Comparison of ENCODE assay signal across 13 cellular contexts in the genomic region with DNA sequence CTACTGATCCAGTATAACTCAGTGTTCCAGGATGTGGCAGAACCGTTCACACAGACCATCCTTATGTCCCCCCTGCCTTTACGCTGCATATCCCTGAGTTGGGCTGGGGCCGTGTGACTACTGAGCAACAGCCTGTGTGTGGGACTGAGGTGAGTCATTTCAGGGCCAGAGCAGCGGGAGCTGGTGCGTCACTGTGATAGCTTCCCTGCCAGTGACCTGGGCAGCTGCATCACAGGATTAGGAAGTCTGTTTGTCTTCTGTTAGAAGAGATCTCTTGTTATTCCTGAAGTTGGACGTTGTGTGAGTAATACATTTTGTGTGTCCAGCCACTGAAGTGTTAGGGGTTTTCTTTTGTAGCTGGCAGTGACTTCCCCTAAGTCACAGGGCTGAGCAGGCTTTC. TPM values are rescaled to one million over a fixed set of nuclear protein-coding genes. Genes with fewer than 3 reads are reported as not detected.
DNase-seq lines count a peak whose midpoint lies in the region; FAIRE-seq and TF ChIP-seq lines count a peak whose summit lies in the region.
"Had no signal": no experiment of that assay in that cellular context is flagged by ENCODE, and none has a peak within 500 bp of the region (broad histone marks: within the 10 kb centered on the region; RNA-seq: fewer than 3 reads in every experiment).

No MANE protein-coding gene starts in this region.

- no peaks in the 10 kb centered on the region for H3K4me1 ChIP-seq in small intestine (ENCODE audit: control insufficient read depth in 2 of 2, insufficient read depth in 1 of 2, low read depth in 1 of 2, low read length in 1 of 2)
- H3K4me1 ChIP-seq: heart right ventricle, spleen had no signal

- H3K9me3 ChIP-seq in small intestine (ENCODE audit: control insufficient read depth, low read depth): no peaks in the 10 kb centered on the region

- H3K27ac ChIP-seq in small intestine (ENCODE audit: low read depth in 1 of 2, low read length in 1 of 2): no peak overlapping the region
- H3K27ac ChIP-seq: heart right ventricle, spleen had no signal

- in situ Hi-C loops in astrocyte of the cerebellum (cut with HindIII; ENCODE audit: low sequenced_read_pairs): no loop called here

- H3K36me3 ChIP-seq in kidney epithelial cell (ENCODE audit: control insufficient read depth, insufficient read depth, low read length) (peaks cover 2% of the 10 kb centered on the region), small intestine (ENCODE audit: control insufficient read depth in 2 of 2, insufficient read depth in 2 of 2, low read length in 2 of 2) (peaks cover 0 to 5% of the 10 kb centered on the region in 2 donors)

- no peak for FAIRE-seq in small intestine (lab: Jason Lieb, UNC)
- FAIRE-seq: GM12891 had no signal

- H3K27me3 ChIP-seq in kidney epithelial cell (ENCODE audit: control insufficient read depth, insufficient read depth, low read length) (no peaks in the 10 kb centered on the region), small intestine (ENCODE audit: control insufficient read depth in 2 of 2, insufficient read depth in 2 of 2, low read length in 2 of 2) (no peaks in the 10 kb centered on the region)
- H3K27me3 ChIP-seq: heart right ventricle, spleen had no signal

- DNase-seq in AG08395 (ENCODE audit: low spot score) (peak; percentile 36), HT1080 (ENCODE audit: low read depth) (peak; percentile 100), astrocyte of the cerebellum (ENCODE audit: low read depth) (peak; percentile 74), kidney epithelial cell (ENCODE audit: low read depth) (peak; percentile 31), small intestine (no peak), NCI-H1694 treated with DMSO at 0.1 percent for 48 hours (lab: John Stamatoyannopoulos, UW) (no peak), DMS 273 treated with DMSO at 0.1 percent for 48 hours (lab: John Stamatoyannopoulos, UW) (no peak)
- no peak for DNase-seq in activated effector memory CD4-positive, alpha-beta T cell treated with anti-CD3 and anti-CD28 coated beads, Interleukin-2, amount 50 U/mL, for 16 hours
- DNase-seq: activated T-cell treated with anti-CD3 and anti-CD28 coated beads for 4 hours, heart right ventricle, NCI-H1930 had no signal

- H3K4me3 ChIP-seq in astrocyte of the cerebellum (ENCODE audit: low read depth, low read length) (no peak overlapping the region), kidney epithelial cell (ENCODE audit: low read depth, low read length) (no peak overlapping the region), small intestine (ENCODE audit: low read depth in 1 of 2, low read length in 2 of 2) (no peak overlapping the region)
- H3K4me3 ChIP-seq: heart right ventricle, spleen had no signal

- no peak for TF ChIP-seq CTCF in astrocyte of the cerebellum (IDR thresholded peaks at IDR 0.05; ENCODE audit: low read depth, low read length, missing control alignments)
- TF ChIP-seq CTCF in kidney epithelial cell (IDR thresholded peaks at IDR 0.05; ENCODE audit: insufficient read depth, low read length, poor library complexity, severe bottlenecking): no peak

- WGBS in small intestine, 3 donors: 84 to 97% (median 88%) methylated on average over 6 of the region's 6 CpGs

RNA-seq across cellular contexts. Expression of gene TPPP, which starts 35.6 kb away (rescaled TPM):
- total RNA-seq in HT1080 (2014; rRNA removed; shearing (Covaris generic)): 0.18 and 0.37 TPM in 2 replicates
- 0.23 and 0.38 TPM in 2 replicates for polyA plus RNA-seq in HT1080 (2015; cell fraction: cytosol; rRNA removed)
- polyA plus RNA-seq in HT1080 (2015; cell fraction: nucleus; rRNA removed): 0.34 and 0.51 TPM in 2 replicates
- total RNA-seq in kidney epithelial cell: 1.9 and 2.5 TPM in 2 replicates
- 1 to 10 TPM; 3.0 to 6.3 (median 5.3) TPM for polyA plus RNA-seq in small intestine

RNA-seq across cellular contexts. Expression of gene CEP72, which starts 45.4 kb away (rescaled TPM):
- 16.0 and 17.5 TPM in 2 replicates for total RNA-seq in HT1080 (2014; rRNA removed; shearing (Covaris generic))
- 7.7 and 9.1 TPM in 2 replicates for polyA plus RNA-seq in HT1080 (2015; cell fraction: cytosol; rRNA removed)
- polyA plus RNA-seq in HT1080 (2015; cell fraction: nucleus; rRNA removed): 23.5 and 27.3 TPM in 2 replicates
- 2.7 and 4.8 TPM in 2 replicates for total RNA-seq in kidney epithelial cell
- polyA plus RNA-seq in small intestine: 1 to 10 TPM in 2 of 3 donors, under 1 TPM in 1; 0.54 to 9.6 (median 1.1) TPM

Comparison
In these comparisons a context has a peak if more than half of its experiments do, and no peak if none do; other contexts are left out.
1. DNase-seq: peak in AG08395 (single experiment), HT1080 (single experiment), astrocyte of the cerebellum (single experiment) and kidney epithelial cell (single experiment); none in activated effector memory CD4-positive, alpha-beta T cell treated with anti-CD3 and anti-CD28 coated beads, Interleukin-2, amount 50 U/mL, for 16 hours (single experiment), small intestine (single experiment), NCI-H1694 treated with DMSO at 0.1 percent for 48 hours (single experiment) and DMS 273 treated with DMSO at 0.1 percent for 48 hours (single experiment).